11 cellular contexts compared by ENCODE assay signal in genomic region chr6:168319279-168320051, GRCh38. TPM values are rescaled to one million over a fixed set of nuclear protein-coding genes. Genes with fewer than 3 reads are reported as not detected.
DNase-seq lines count a peak whose midpoint lies in the region; ATAC-seq and TF ChIP-seq lines count a peak whose summit lies in the region.
"Had no signal": no experiment of that assay in that cellular context is flagged by ENCODE, and none has a peak within 500 bp of the region (broad histone marks: within the 10 kb centered on the region; RNA-seq: fewer than 3 reads in every experiment).

TSS of gene DACT2 (minus strand) at chr6:168319777. CDS start at chr6:168319633, 144 bp downstream.

- no peaks in the 10 kb centered on the region for H4K20me1 ChIP-seq in smooth muscle cell (ENCODE audit: low read depth)

- DNase-seq in NCI-H1092 treated with DMSO at 0.1 percent for 48 hours (lab: John Stamatoyannopoulos, UW) (peak; percentile 61), endodermal cell (peak; percentile 80), left lobe of liver (ENCODE audit: low spot score) (no peak), smooth muscle cell (lab: John Stamatoyannopoulos, UW; ENCODE audit: unreplicated experiment) (no peak), T-helper 9 cell (no peak)
- DNase-seq: activated naive CD4-positive, alpha-beta T cell treated with Interleukin-2 at 50 U/mL for 16 hours; NCI-H1105; stimulated activated CD4-positive, alpha-beta T cell treated with anti-CD3 and anti-CD28 coated beads, Interleukin-4, amount 100 ng/mL, for 1 hour had no signal

- H3K4me2 ChIP-seq in smooth muscle cell, result peak within 1 kb of the TSS; percentile 90

- TF ChIP-seq CTCF in endodermal cell (conservative IDR thresholded peaks at IDR 0.05), result no peak
- no peak for TF ChIP-seq CTCF in smooth muscle cell (IDR thresholded peaks at IDR 0.05; ENCODE audit: borderline replicate concordance, insufficient read depth, poor library complexity, severe bottlenecking)

- no peaks in the 10 kb centered on the region for H3F3A ChIP-seq in smooth muscle cell (ENCODE audit: low read depth)

- H3K27ac ChIP-seq in endodermal cell (ENCODE audit: low read depth, low read length) (no peak within 1 kb of the TSS), smooth muscle cell (ENCODE audit: low read depth) (no peak within 1 kb of the TSS)

- H3K36me3 ChIP-seq in endodermal cell (ENCODE audit: control insufficient read depth, insufficient read depth, low read length), result peaks cover 7% of the 10 kb centered on the region
- no peaks in the 10 kb centered on the region for H3K36me3 ChIP-seq in smooth muscle cell (ENCODE audit: low read depth)

- peaks cover 7% of the 10 kb centered on the region for H3K36me3 Mint-ChIP-seq in endodermal cell (ENCODE audit: low read depth)

- H3K4me1 Mint-ChIP-seq in endodermal cell, result peaks cover 31% of the 10 kb centered on the region

- peaks cover 40% of the 10 kb centered on the region for H3K27me3 Mint-ChIP-seq in endodermal cell (ENCODE audit: insufficient read depth)

- H3K27ac Mint-ChIP-seq in endodermal cell, result peak within 1 kb of the TSS; percentile 82

- WGBS in endodermal cell (ENCODE audit: insufficient coverage in 1 of 2, insufficient read length in 1 of 2), 2 experiments, result 0 to 11% methylated on average over 3 to 89 of the region's 89 CpGs
- under 1% methylated on average over 44 of the region's 89 CpGs for WGBS in smooth muscle cell (ENCODE audit: low lambda C conversion rate)

- no peaks in the 10 kb centered on the region for H3K27me3 ChIP-seq in endodermal cell (ENCODE audit: control insufficient read depth, insufficient read depth, low read length, poor library complexity, severe bottlenecking)
- H3K27me3 ChIP-seq in smooth muscle cell (ENCODE audit: low read depth), result peaks cover 63% of the 10 kb centered on the region

- peaks cover 7% of the 10 kb centered on the region for H3K4me1 ChIP-seq in endodermal cell (ENCODE audit: control insufficient read depth, insufficient read depth, low read length)
- peaks cover 6% of the 10 kb centered on the region for H3K4me1 ChIP-seq in smooth muscle cell (ENCODE audit: low read depth)

- H3K9me3 ChIP-seq in endodermal cell (ENCODE audit: control insufficient read depth, low read length) (peaks cover 11% of the 10 kb centered on the region), smooth muscle cell (replicated peaks; ENCODE audit: low read depth) (peaks cover 5% of the 10 kb centered on the region)

- peaks cover 16% of the 10 kb centered on the region for H3K9me3 Mint-ChIP-seq in endodermal cell

- peak within 1 kb of the TSS; percentile 70 for H3K4me3 Mint-ChIP-seq in endodermal cell

- ATAC-seq in left lobe of liver (peak; percentile 75), HG02588 (IDR thresholded peaks at IDR 0.05; ENCODE audit: unreplicated experiment) (no peak), HG02981 (IDR thresholded peaks at IDR 0.05; ENCODE audit: unreplicated experiment) (no peak), HG03039 (IDR thresholded peaks at IDR 0.05; ENCODE audit: unreplicated experiment) (no peak)

- H3K4me3 ChIP-seq in endodermal cell (ENCODE audit: low read length), result peak within 1 kb of the TSS; percentile 88
- H3K4me3 ChIP-seq in smooth muscle cell, result peak within 1 kb of the TSS; percentile 61

- H2AFZ ChIP-seq in smooth muscle cell (ENCODE audit: low read depth), result no peak within 1 kb of the TSS

- H3K79me2 ChIP-seq in smooth muscle cell (ENCODE audit: low read depth), result no peaks in the 10 kb centered on the region

- H3K9ac ChIP-seq in endodermal cell (ENCODE audit: extremely low read depth, low read length, poor library complexity, severe bottlenecking) (peak within 1 kb of the TSS; percentile 73), smooth muscle cell (ENCODE audit: low read depth) (no peak within 1 kb of the TSS)

RNA-seq across cellular contexts. Expression of gene DACT2, which starts in this region (rescaled TPM):
- 10 to 100 TPM; 16.6 to 39.9 TPM for total RNA-seq in endodermal cell
- 10.8 TPM for polyA plus RNA-seq in endodermal cell (2013, experiment 1 of 2)
- polyA plus RNA-seq in endodermal cell (2013, experiment 2 of 2), result 13.1 TPM
- total RNA-seq in left lobe of liver, result 1.5 TPM
- 0.18 TPM in 1 of 2 replicates, not detected in the other for total RNA-seq in smooth muscle cell
- polyA plus RNA-seq in smooth muscle cell, result 0.06 and 0.59 TPM in 2 replicates

Comparison
In these comparisons a context has a peak if more than half of its experiments do, and no peak if none do; other contexts are left out.
1. DNase-seq: peak in NCI-H1092 treated with DMSO at 0.1 percent for 48 hours (single experiment) and endodermal cell (single experiment); none in left lobe of liver (single experiment), smooth muscle cell (single experiment) and T-helper 9 cell (single experiment).